Comparison of ENCODE assay signal across 8 cellular contexts in genomic region chr16:642189-643049, GRCh38. TPM values are rescaled to one million over a fixed set of nuclear protein-coding genes. Genes with fewer than 3 reads are reported as not detected.
A peak's percentile ranks its signal among the peaks of the same experiment; 100 is the strongest.
DNase-seq lines count a peak whose midpoint lies in the region; ATAC-seq, FAIRE-seq and TF ChIP-seq lines count a peak whose summit lies in the region.

No MANE protein-coding gene starts in this region.

- whole genome bisulfite sequencing in K562 (ENCODE audit: insufficient coverage, low coverage, missing lambda C conversion rate): under 1% methylated on average over 48 of the region's 72 CpGs

- no peak for TF ChIP-seq EP300 in K562 (IDR thresholded peaks at IDR 0.05; ENCODE audit: low read length)

- no peak for DNase-seq in activated CD4-positive, CD25-positive, alpha-beta regulatory T cell (lab: John Stamatoyannopoulos, UW)
- peak; percentile 88 for DNase-seq in OCI-M1 (lab: John Stamatoyannopoulos, UW)
- peak; percentile 71 to 82 (median 77) for DNase-seq in K562 (ENCODE audit: extremely low read depth in 1 of 4, low spot score in 3 of 4)
- DNase-seq in kidney epithelial cell (ENCODE audit: low read depth): no peak
- DNase-seq in stimulated activated CD4-positive, alpha-beta T cell treated with anti-CD3 and anti-CD28 coated beads, Interleukin-4, amount 100 ng/mL, for 1 hour: peak; percentile 42
- DNase-seq in NCI-H2171 (lab: John Stamatoyannopoulos, UW): no peak

- H3K4me2 ChIP-seq in K562 (ENCODE audit: insufficient read depth, low read length): peak overlapping the region; percentile 92

- H3K9ac ChIP-seq in K562 (ENCODE audit: insufficient read depth in 1 of 2, low read depth in 2 of 2, low read length in 2 of 2): peak overlapping the region; percentile 91 to 99

- intact Hi-C loops in K562 (cut with micrococcal nuclease): no loop called here

- H3K9me3 ChIP-seq in K562 (replicated peaks; ENCODE audit: control insufficient read depth, insufficient read depth, low read depth, low read length): no peaks in the 10 kb centered on the region

- no peak for TF ChIP-seq POLR2A in K562 (conservative IDR thresholded peaks at IDR 0.05)

- CTCF ChIA-PET in K562 (lab: Yijun Ruan, JAX; ENCODE audit: low intra/inter-chr PET ratio): no interaction called here

- H3K4me3 ChIP-seq in K562: peak overlapping the region; percentile 89
- H3K4me3 ChIP-seq in kidney epithelial cell (ENCODE audit: low read depth, low read length): peak overlapping the region; percentile 61

- no peaks in the 10 kb centered on the region for H3K9me1 ChIP-seq in K562 (ENCODE audit: control insufficient read depth, insufficient read depth, low read length)

- peak overlapping the region; percentile 94 for H3K27ac ChIP-seq in K562 (ENCODE audit: extremely low read depth, low read depth, low read length)

- TF ChIP-seq CTCF in K562 (IDR thresholded peaks at IDR 0.05 in 2 of 3, conservative IDR thresholded peaks at IDR 0.05 in 1 of 3; ENCODE audit: insufficient read depth in 2 of 3, low read depth in 1 of 3, low read length in 3 of 3) (no peak), kidney epithelial cell (IDR thresholded peaks at IDR 0.05; ENCODE audit: insufficient read depth, low read length, poor library complexity, severe bottlenecking) (no peak)

- H3K79me2 ChIP-seq in K562 (ENCODE audit: control insufficient read depth, insufficient read depth, low read length): peaks cover 59% of the 10 kb centered on the region

- H2AFZ ChIP-seq in K562 (ENCODE audit: low read depth, low read length): 0 out of 2 replicates have a peak overlapping the region, but pooled peaks have one; percentile 81

- peaks cover 13 to 84% of the 10 kb centered on the region in 2 experiments; a peak in 4 of 5 replicates for H3K4me1 ChIP-seq in K562 (replicated peaks in 1 of 2; ENCODE audit: control insufficient read depth in 2 of 2, insufficient read depth in 2 of 2, low read length in 2 of 2)

- ATAC-seq in activated CD4-positive, CD25-positive, alpha-beta regulatory T cell treated with anti-CD3 and anti-CD28 coated beads, Interleukin-2, amount 50 U/mL, for 24 hours: peak; percentile 44 to 55
- ATAC-seq in HG02763 (IDR thresholded peaks at IDR 0.05; ENCODE audit: unreplicated experiment) (peak; percentile 37), K562 (peak; percentile 28)

- no peaks in the 10 kb centered on the region for H3K27me3 ChIP-seq in K562 (ENCODE audit: control insufficient read depth in 2 of 2, insufficient read depth in 2 of 2, low read length in 2 of 2)
- no peaks in the 10 kb centered on the region for H3K27me3 ChIP-seq in kidney epithelial cell (ENCODE audit: control insufficient read depth, insufficient read depth, low read length)

- H4K20me1 ChIP-seq in K562 (replicated peaks; ENCODE audit: control insufficient read depth, insufficient read depth, low read length): no peaks in the 10 kb centered on the region

- BruUV-seq in K562 (replicated peaks; lab: Mats Ljungman, UMichigan): no TSS peak

- POLR2A ChIA-PET in K562 (lab: Yijun Ruan, JAX): interaction anchor here (0.7 to 2.3 kb wide), 7 partner anchors 9 to 81 kb away, joined by 3 to 13 read pairs (median 4); partner anchors contain the start of gene NHLRC4

- peak; percentile 52 for FAIRE-seq in K562 (lab: Jason Lieb, UNC)

- in situ Hi-C loops in K562 (cut with MboI): no loop called here

- TF ChIP-seq RAD21 in K562 (CRISPR knock-in tag; conservative IDR thresholded peaks at IDR 0.05 in 1 of 2, IDR thresholded peaks at IDR 0.05 in 1 of 2): no peak; a peak in 1 of 4 replicates

- peaks cover 41% of the 10 kb centered on the region; the same call in 2 of the 3 replicates for H3K36me3 ChIP-seq in K562 (ENCODE audit: control insufficient read depth, insufficient read depth, low read length)
- no peaks in the 10 kb centered on the region for H3K36me3 ChIP-seq in kidney epithelial cell (ENCODE audit: control insufficient read depth, insufficient read depth, low read length)

RNA-seq across cellular contexts. Expression of gene MCRIP2, which starts 0.8 kb away (rescaled TPM):
- total RNA-seq in K562 (2011; cell fraction: chromatin; rRNA removed; ENCODE audit: low replicate concordance): 33.6 and 106 TPM in 2 replicates
- 86.7 and 90.7 TPM in 2 replicates for total RNA-seq in K562 (2011; cell fraction: nucleolus; rRNA removed)
- 54.1 and 55.3 TPM in 2 replicates for total RNA-seq in K562 (2011; cell fraction: nucleoplasm; rRNA removed)
- total RNA-seq in K562 (2014; rRNA removed) (120 and 148 TPM in 2 replicates), K562 (2014; rRNA removed; fragmentation: Illumina TruSeq; extraction: Trizol) (3.4 and 6.3 TPM in 2 replicates), K562 (2015; rRNA removed; fragmentation: Illumina TruSeq; extraction: Trizol) (55.8 and 56.1 TPM in 2 replicates), K562 (2021) (110 and 124 TPM in 2 replicates), kidney epithelial cell (41.7 and 59.8 TPM in 2 replicates)
- polyA plus RNA-seq in K562 (2011; rRNA removed) (35.2 and 47.4 TPM in 2 replicates), K562 (2014; fragmentation: Illumina TruSeq; extraction: Trizol) (12.8 and 40.4 TPM in 2 replicates), K562 (2014; fragmentation: Nextera tagmentation; extraction: Ambion mirVana) (1 to 10 TPM in 1 of 2 experiments, under 1 TPM in 1; 0.80 to 3.5 TPM), K562 (2014; rRNA removed) (111 and 123 TPM in 2 replicates)
- polyA plus RNA-seq in K562 (2011; cell fraction: cytosol; rRNA removed): 70.6 and 207 TPM in 2 replicates
- polyA plus RNA-seq in K562 (2011; cell fraction: nucleus; rRNA removed): 72.7 and 125 TPM in 2 replicates
- polyA plus RNA-seq in K562 (2012): 63.1 and 76.1 TPM in 2 replicates
- polyA minus RNA-seq in K562 (2011; rRNA and poly(A)+ RNA removed): 5.2 and 5.6 TPM in 2 replicates
- 19.4 and 28.1 TPM in 2 replicates for polyA minus RNA-seq in K562 (2011; cell fraction: cytosol; rRNA and poly(A)+ RNA removed)
- 21.5 and 23.7 TPM in 2 replicates for polyA minus RNA-seq in K562 (2011; cell fraction: nucleus; rRNA and poly(A)+ RNA removed)

RNA-seq across cellular contexts. Expression of gene METTL26, which starts 6.3 kb away (rescaled TPM):
- total RNA-seq in K562 (2011; cell fraction: chromatin; rRNA removed; ENCODE audit: low replicate concordance): 30.5 and 94.1 TPM in 2 replicates
- 171 and 175 TPM in 2 replicates for total RNA-seq in K562 (2011; cell fraction: nucleolus; rRNA removed)
- total RNA-seq in K562 (2011; cell fraction: nucleoplasm; rRNA removed): 71.2 and 82.5 TPM in 2 replicates
- total RNA-seq in K562 (2014; rRNA removed) (198 and 279 TPM in 2 replicates), K562 (2014; rRNA removed; fragmentation: Illumina TruSeq; extraction: Trizol) (22.9 and 36.2 TPM in 2 replicates), K562 (2015; rRNA removed; fragmentation: Illumina TruSeq; extraction: Trizol) (75.4 and 76.5 TPM in 2 replicates), K562 (2021) (177 and 184 TPM in 2 replicates), kidney epithelial cell (170 and 203 TPM in 2 replicates)
- polyA plus RNA-seq in K562 (2011; rRNA removed) (105 and 115 TPM in 2 replicates), K562 (2014; fragmentation: Illumina TruSeq; extraction: Trizol) (80.9 and 91.6 TPM in 2 replicates), K562 (2014; fragmentation: Nextera tagmentation; extraction: Ambion mirVana) (10 to 100 TPM in 1 of 2 experiments, 1 to 10 TPM in 1; 7.3 to 11.6 TPM), K562 (2014; rRNA removed) (262 and 265 TPM in 2 replicates)
- 139 and 392 TPM in 2 replicates for polyA plus RNA-seq in K562 (2011; cell fraction: cytosol; rRNA removed)
- polyA plus RNA-seq in K562 (2011; cell fraction: nucleus; rRNA removed): 292 and 379 TPM in 2 replicates
- polyA plus RNA-seq in K562 (2012): 145 and 152 TPM in 2 replicates
- 8.4 and 17.6 TPM in 2 replicates for polyA minus RNA-seq in K562 (2011; rRNA and poly(A)+ RNA removed)
- polyA minus RNA-seq in K562 (2011; cell fraction: cytosol; rRNA and poly(A)+ RNA removed): 56.4 and 65.7 TPM in 2 replicates
- polyA minus RNA-seq in K562 (2011; cell fraction: nucleus; rRNA and poly(A)+ RNA removed): 80.4 and 108 TPM in 2 replicates

RNA-seq across cellular contexts. Expression of gene WDR90, which starts 6.7 kb away (rescaled TPM):
- total RNA-seq in K562 (2011; cell fraction: chromatin; rRNA removed; ENCODE audit: low replicate concordance): 25.8 and 70.2 TPM in 2 replicates
- total RNA-seq in K562 (2011; cell fraction: nucleolus; rRNA removed): 50.4 and 60.9 TPM in 2 replicates
- total RNA-seq in K562 (2011; cell fraction: nucleoplasm; rRNA removed): 29.8 and 30.4 TPM in 2 replicates
- total RNA-seq in K562 (2014; rRNA removed) (4.9 and 6.5 TPM in 2 replicates), K562 (2014; rRNA removed; fragmentation: Illumina TruSeq; extraction: Trizol) (0.80 and 1.3 TPM in 2 replicates), K562 (2015; rRNA removed; fragmentation: Illumina TruSeq; extraction: Trizol) (3.0 and 3.3 TPM in 2 replicates), K562 (2021) (10.0 and 12.6 TPM in 2 replicates), kidney epithelial cell (17.0 and 21.0 TPM in 2 replicates)
- polyA plus RNA-seq in K562 (2011; rRNA removed) (5.7 and 9.4 TPM in 2 replicates), K562 (2014; fragmentation: Illumina TruSeq; extraction: Trizol) (1.4 and 4.3 TPM in 2 replicates), K562 (2014; fragmentation: Nextera tagmentation; extraction: Ambion mirVana) (under 1 TPM; 0.44 to 0.46 TPM), K562 (2014; rRNA removed) (8.1 and 10.6 TPM in 2 replicates)
- 3.8 and 9.9 TPM in 2 replicates for polyA plus RNA-seq in K562 (2011; cell fraction: cytosol; rRNA removed)
- 72.9 and 107 TPM in 2 replicates for polyA plus RNA-seq in K562 (2011; cell fraction: nucleus; rRNA removed)
- polyA plus RNA-seq in K562 (2012): 6.3 and 9.5 TPM in 2 replicates
- polyA minus RNA-seq in K562 (2011; rRNA and poly(A)+ RNA removed): 1.0 and 1.4 TPM in 2 replicates
- polyA minus RNA-seq in K562 (2011; cell fraction: cytosol; rRNA and poly(A)+ RNA removed): 2.6 and 4.5 TPM in 2 replicates
- polyA minus RNA-seq in K562 (2011; cell fraction: nucleus; rRNA and poly(A)+ RNA removed): 20.9 and 23.9 TPM in 2 replicates

RNA-seq across cellular contexts. Expression of gene WFIKKN1, which starts 11.6 kb away (rescaled TPM):
- total RNA-seq in K562 (2011; cell fraction: chromatin; rRNA removed; ENCODE audit: low replicate concordance): 0.83 and 4.1 TPM in 2 replicates
- 3.3 and 3.8 TPM in 2 replicates for total RNA-seq in K562 (2011; cell fraction: nucleolus; rRNA removed)
- 1.8 and 2.3 TPM in 2 replicates for total RNA-seq in K562 (2011; cell fraction: nucleoplasm; rRNA removed)
- total RNA-seq in K562 (2014; rRNA removed) (0.50 and 0.57 TPM in 2 replicates), K562 (2014; rRNA removed; fragmentation: Illumina TruSeq; extraction: Trizol) (not detected in 2 replicates), K562 (2015; rRNA removed; fragmentation: Illumina TruSeq; extraction: Trizol) (0.11 and 0.14 TPM in 2 replicates), K562 (2021) (0.85 and 1.1 TPM in 2 replicates), kidney epithelial cell (0.08 TPM in 1 of 2 replicates, not detected in the other)
- polyA plus RNA-seq in K562 (2011; rRNA removed) (0.18 and 0.22 TPM in 2 replicates), K562 (2014; fragmentation: Illumina TruSeq; extraction: Trizol) (0.14 TPM in 1 of 2 replicates, not detected in the other), K562 (2014; fragmentation: Nextera tagmentation; extraction: Ambion mirVana) (not detected), K562 (2014; rRNA removed) (0.30 and 0.54 TPM in 2 replicates)
- polyA plus RNA-seq in K562 (2011; cell fraction: cytosol; rRNA removed): 0.29 and 2.5 TPM in 2 replicates
- polyA plus RNA-seq in K562 (2011; cell fraction: nucleus; rRNA removed): 0.56 and 2.4 TPM in 2 replicates
- 0.61 and 1.5 TPM in 2 replicates for polyA plus RNA-seq in K562 (2012)
- polyA minus RNA-seq in K562 (2011; rRNA and poly(A)+ RNA removed): 0.12 and 0.14 TPM in 2 replicates
- polyA minus RNA-seq in K562 (2011; cell fraction: cytosol; rRNA and poly(A)+ RNA removed): 0.73 and 1.1 TPM in 2 replicates
- polyA minus RNA-seq in K562 (2011; cell fraction: nucleus; rRNA and poly(A)+ RNA removed): 0.44 and 0.81 TPM in 2 replicates

RNA-seq across cellular contexts. Expression of gene RHOT2, which starts 25.5 kb away (rescaled TPM):
- 214 and 929 TPM in 2 replicates for total RNA-seq in K562 (2011; cell fraction: chromatin; rRNA removed; ENCODE audit: low replicate concordance)
- 1,026 and 1,077 TPM in 2 replicates for total RNA-seq in K562 (2011; cell fraction: nucleolus; rRNA removed)
- 329 and 385 TPM in 2 replicates for total RNA-seq in K562 (2011; cell fraction: nucleoplasm; rRNA removed)
- total RNA-seq in K562 (2014; rRNA removed) (116 and 158 TPM in 2 replicates), K562 (2014; rRNA removed; fragmentation: Illumina TruSeq; extraction: Trizol) (18.6 and 26.7 TPM in 2 replicates), K562 (2015; rRNA removed; fragmentation: Illumina TruSeq; extraction: Trizol) (83.6 and 87.9 TPM in 2 replicates), K562 (2021) (267 TPM in 2 replicates), kidney epithelial cell (68.0 and 76.8 TPM in 2 replicates)
- polyA plus RNA-seq in K562 (2011; rRNA removed) (118 and 173 TPM in 2 replicates), K562 (2014; fragmentation: Illumina TruSeq; extraction: Trizol) (112 and 139 TPM in 2 replicates), K562 (2014; fragmentation: Nextera tagmentation; extraction: Ambion mirVana) (1 to 10 TPM; 5.0 to 6.8 TPM), K562 (2014; rRNA removed) (373 and 378 TPM in 2 replicates)
- 121 and 296 TPM in 2 replicates for polyA plus RNA-seq in K562 (2011; cell fraction: cytosol; rRNA removed)
- polyA plus RNA-seq in K562 (2011; cell fraction: nucleus; rRNA removed): 1,454 and 2,407 TPM in 2 replicates
- polyA plus RNA-seq in K562 (2012): 192 and 214 TPM in 2 replicates
- 14.4 and 20.6 TPM in 2 replicates for polyA minus RNA-seq in K562 (2011; rRNA and poly(A)+ RNA removed)
- polyA minus RNA-seq in K562 (2011; cell fraction: cytosol; rRNA and poly(A)+ RNA removed): 48.0 and 67.2 TPM in 2 replicates
- 214 and 219 TPM in 2 replicates for polyA minus RNA-seq in K562 (2011; cell fraction: nucleus; rRNA and poly(A)+ RNA removed)

Comparison
In these comparisons a context has a peak if more than half of its experiments do, and no peak if none do; other contexts are left out.
1. DNase-seq: peak in OCI-M1 (single experiment), K562 (4 of 4) and stimulated activated CD4-positive, alpha-beta T cell treated with anti-CD3 and anti-CD28 coated beads, Interleukin-4, amount 100 ng/mL, for 1 hour (single experiment); none in activated CD4-positive, CD25-positive, alpha-beta regulatory T cell (0 of 4), kidney epithelial cell (single experiment) and NCI-H2171 (single experiment).
2. Peak in every context shown above with its lines, with median percentiles within 50 percentile points of each other: ATAC-seq.